Comparison of ENCODE assay signal across 10 cellular contexts in genomic region chr2:54725343-54726099, GRCh38. TPM values are rescaled to one million over a fixed set of nuclear protein-coding genes. Genes with fewer than 3 reads are reported as not detected.
DNase-seq lines count a peak whose midpoint lies in the region; ATAC-seq and TF ChIP-seq lines count a peak whose summit lies in the region.
"Had no signal": no experiment of that assay in that cellular context is flagged by ENCODE, and none has a peak within 500 bp of the region (broad histone marks: within the 10 kb centered on the region; RNA-seq: fewer than 3 reads in every experiment).

No MANE protein-coding gene starts in this region.

- H3K27ac Mint-ChIP-seq in activated T-cell treated with anti-CD3 and anti-CD28 coated beads, Interleukin-2, amount 50 U/mL, for 72 hours, result no peak overlapping the region
- no peak overlapping the region for H3K27ac Mint-ChIP-seq in WTC11

- peaks cover 44% of the 10 kb centered on the region for H3K27me3 Mint-ChIP-seq in activated T-cell treated with anti-CD3 and anti-CD28 coated beads, Interleukin-2, amount 50 U/mL, for 72 hours (ENCODE audit: low read depth)
- peaks cover 51% of the 10 kb centered on the region for H3K27me3 Mint-ChIP-seq in WTC11 (ENCODE audit: low read depth)

- CTCF ChIA-PET in WTC11 (lab: Charles Lee), result interaction anchor here (1.1 to 1.2 kb wide), 2 partner anchors 60 to 113 kb away, joined by 3 read pairs; no protein-coding TSS in a partner anchor

- H3K36me3 Mint-ChIP-seq in activated T-cell treated with anti-CD3 and anti-CD28 coated beads, Interleukin-2, amount 50 U/mL, for 72 hours (ENCODE audit: insufficient read depth in 2 of 2), result peaks cover 4 to 5% of the 10 kb centered on the region in 2 donors
- H3K36me3 Mint-ChIP-seq in WTC11, result no peaks in the 10 kb centered on the region

- H3K4me1 ChIP-seq in iPS-20b (ENCODE audit: insufficient read depth, low read length), result 0 out of 2 replicates have a peak, but pooled peaks cover 2% of the 10 kb centered on the region
- H3K4me1 ChIP-seq in testis, result no peaks in the 10 kb centered on the region

- H3K27me3 ChIP-seq in iPS-20b (ENCODE audit: insufficient read depth, low read length), result peaks cover 66% of the 10 kb centered on the region
- no peaks in the 10 kb centered on the region for H3K27me3 ChIP-seq in testis

- WGBS in testis, 2 donors, result 41 to 42% methylated on average over 8 of the region's 8 CpGs

- H3K4me3 ChIP-seq in iPS-20b (ENCODE audit: low read length), result peak overlapping the region; percentile 83
- peak overlapping the region; percentile 45 to 70 for H3K4me3 ChIP-seq in testis

- no peaks in the 10 kb centered on the region for H3K9me3 Mint-ChIP-seq in activated T-cell treated with anti-CD3 and anti-CD28 coated beads, Interleukin-2, amount 50 U/mL, for 72 hours
- H3K9me3 Mint-ChIP-seq in WTC11, result no peaks in the 10 kb centered on the region

- H3K27ac ChIP-seq in iPS-20b (ENCODE audit: low read length), result no peak overlapping the region
- no peak overlapping the region for H3K27ac ChIP-seq in testis

- H3K36me3 ChIP-seq in iPS-20b (ENCODE audit: insufficient read depth, low read depth, low read length) (no peaks in the 10 kb centered on the region), testis (ENCODE audit: low read depth, missing control alignments) (no peaks in the 10 kb centered on the region)

- no peak for DNase-seq in activated T-cell treated with anti-CD3 and anti-CD28 coated beads, Interleukin-2, amount 50 U/mL, for 72 hours
- no peak for DNase-seq in activated T-cell treated with anti-CD3 and anti-CD28 coated beads, Interleukin-2, amount 50 U/mL, for 1 hour
- no peak for DNase-seq in WTC11 (ENCODE audit: low spot score)
- no peak for DNase-seq in testis
- no peak for DNase-seq in effector CD4-positive, alpha-beta T cell
- DNase-seq in GM10266 (ENCODE audit: extremely low spot score), result no peak
- no peak for DNase-seq in NCI-H446 treated with DMSO at 0.1 percent for 48 hours (lab: John Stamatoyannopoulos, UW)
- DNase-seq: stimulated activated CD4-positive, alpha-beta T cell treated with anti-CD3 and anti-CD28 coated beads, Interleukin-2, amount 100 ng/mL, for 48 hours had no signal

- H3K4me1 Mint-ChIP-seq in activated T-cell treated with anti-CD3 and anti-CD28 coated beads, Interleukin-2, amount 50 U/mL, for 72 hours (ENCODE audit: low read depth), result peaks cover 22% of the 10 kb centered on the region
- H3K4me1 Mint-ChIP-seq in WTC11, result peaks cover 7% of the 10 kb centered on the region

- TF ChIP-seq CTCF in WTC11 (IDR thresholded peaks at IDR 0.05), result no peak
- no peak for TF ChIP-seq CTCF in testis (IDR thresholded peaks at IDR 0.05)
- TF ChIP-seq CTCF in GM10266 (IDR thresholded peaks at IDR 0.05; ENCODE audit: control insufficient read depth, insufficient read depth, low read depth, missing control alignments), result no peak

- no peak overlapping the region for H3K9ac ChIP-seq in iPS-20b (ENCODE audit: low read depth, low read length)

- no peak for ATAC-seq in activated T-cell treated with anti-CD3 and anti-CD28 coated beads, Interleukin-2, amount 50 U/mL, for 72 hours (replicated peaks in 1 of 2)
- no peak for ATAC-seq in WTC11
- ATAC-seq: esophagus mucosa had no signal

- intact Hi-C loops in testis (cut with DNase I; ENCODE audit: low total_unique reads), result no loop called here

- TF ChIP-seq POLR2A in testis (IDR thresholded peaks at IDR 0.05), result no peak

- peak overlapping the region; percentile 84 to 88 for H3K4me3 Mint-ChIP-seq in activated T-cell treated with anti-CD3 and anti-CD28 coated beads, Interleukin-2, amount 50 U/mL, for 72 hours
- peak overlapping the region; percentile 89 for H3K4me3 Mint-ChIP-seq in WTC11

- POLR2A ChIA-PET in WTC11 (lab: Charles Lee), result no interaction called here

- no peaks in the 10 kb centered on the region for H3K9me3 ChIP-seq in iPS-20b (ENCODE audit: insufficient read depth, low read depth, low read length)
- no peaks in the 10 kb centered on the region for H3K9me3 ChIP-seq in testis

TF ChIP-seq in WTC11, 78 proteins besides CTCF, POLR2A, EP300 and RAD21:
- no peak for TF ChIP-seq ATF1 (CRISPR knock-in tag; IDR thresholded peaks at IDR 0.05)
- no peak for TF ChIP-seq TEAD1 (CRISPR knock-in tag; IDR thresholded peaks at IDR 0.05)
- no peak for TF ChIP-seq ETV6 (CRISPR knock-in tag; IDR thresholded peaks at IDR 0.05)
- TF ChIP-seq ZNF219 (CRISPR knock-in tag; IDR thresholded peaks at IDR 0.05; ENCODE audit: borderline replicate concordance), result no peak
- no peak for TF ChIP-seq CREM (CRISPR knock-in tag; IDR thresholded peaks at IDR 0.05)
- no peak for TF ChIP-seq PREB (CRISPR knock-in tag; IDR thresholded peaks at IDR 0.05; ENCODE audit: borderline replicate concordance)
- TF ChIP-seq, protein P1, sequence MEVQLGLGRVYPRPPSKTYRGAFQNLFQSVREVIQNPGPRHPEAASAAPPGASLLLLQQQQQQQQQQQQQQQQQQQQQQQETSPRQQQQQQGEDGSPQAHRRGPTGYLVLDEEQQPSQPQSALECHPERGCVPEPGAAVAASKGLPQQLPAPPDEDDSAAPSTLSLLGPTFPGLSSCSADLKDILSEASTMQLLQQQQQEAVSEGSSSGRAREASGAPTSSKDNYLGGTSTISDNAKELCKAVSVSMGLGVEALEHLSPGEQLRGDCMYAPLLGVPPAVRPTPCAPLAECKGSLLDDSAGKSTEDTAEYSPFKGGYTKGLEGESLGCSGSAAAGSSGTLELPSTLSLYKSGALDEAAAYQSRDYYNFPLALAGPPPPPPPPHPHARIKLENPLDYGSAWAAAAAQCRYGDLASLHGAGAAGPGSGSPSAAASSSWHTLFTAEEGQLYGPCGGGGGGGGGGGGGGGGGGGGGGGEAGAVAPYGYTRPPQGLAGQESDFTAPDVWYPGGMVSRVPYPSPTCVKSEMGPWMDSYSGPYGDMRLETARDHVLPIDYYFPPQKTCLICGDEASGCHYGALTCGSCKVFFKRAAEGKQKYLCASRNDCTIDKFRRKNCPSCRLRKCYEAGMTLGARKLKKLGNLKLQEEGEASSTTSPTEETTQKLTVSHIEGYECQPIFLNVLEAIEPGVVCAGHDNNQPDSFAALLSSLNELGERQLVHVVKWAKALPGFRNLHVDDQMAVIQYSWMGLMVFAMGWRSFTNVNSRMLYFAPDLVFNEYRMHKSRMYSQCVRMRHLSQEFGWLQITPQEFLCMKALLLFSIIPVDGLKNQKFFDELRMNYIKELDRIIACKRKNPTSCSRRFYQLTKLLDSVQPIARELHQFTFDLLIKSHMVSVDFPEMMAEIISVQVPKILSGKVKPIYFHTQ (CRISPR knock-in tag; IDR thresholded peaks at IDR 0.05), result no peak
- no peak for TF ChIP-seq E2F4 (CRISPR knock-in tag; IDR thresholded peaks at IDR 0.05; ENCODE audit: borderline replicate concordance, low read depth)
- no peak for TF ChIP-seq ZNF416 (CRISPR knock-in tag; IDR thresholded peaks at IDR 0.05)
- no peak for TF ChIP-seq ZNF423 (CRISPR knock-in tag; IDR thresholded peaks at IDR 0.05)
TF ChIP-seq in WTC11: peak in this region for 0.

RNA-seq across cellular contexts. Expression of gene EML6, which starts 2.1 kb away (rescaled TPM):
- 1 to 10 TPM in 1 of 2 donors, under 1 TPM in 1; 0.96 to 2.0 TPM for total RNA-seq in activated T-cell treated with anti-CD3 and anti-CD28 coated beads, Interleukin-2, amount 50 U/mL, for 72 hours
- total RNA-seq in WTC11 (2021) (1.9 to 2.5 TPM (median 2.1 TPM) in 3 replicates), testis (10 to 100 TPM; 12.1 to 17.3 TPM)
- 7.6 TPM for polyA plus RNA-seq in testis (ENCODE audit: insufficient read depth, low read depth, low replicate concordance)
